Comparison of ENCODE assay signal across 10 cellular contexts in the genomic region with DNA sequence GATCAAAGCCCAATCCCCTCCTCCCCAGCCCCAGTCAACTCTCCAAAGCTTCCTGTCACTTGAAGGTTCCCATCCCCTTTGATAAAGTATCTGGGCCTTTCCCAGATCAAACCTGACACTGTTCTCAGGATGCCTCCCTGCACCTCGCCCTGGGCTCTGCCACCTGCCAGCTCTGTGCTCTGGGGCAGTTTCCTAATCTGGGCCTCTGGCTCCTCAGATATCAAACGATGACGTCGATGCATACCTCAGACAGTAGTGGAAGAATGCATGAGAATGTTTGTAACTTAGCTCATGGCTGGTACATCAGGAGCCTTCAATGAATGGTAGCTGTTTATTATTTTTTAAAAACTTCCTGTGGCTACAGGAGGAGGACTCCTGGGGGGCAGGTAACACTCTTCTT.
A peak's percentile ranks its signal among the peaks of the same experiment; 100 is the strongest.
DNase-seq lines count a peak whose midpoint lies in the region; ATAC-seq and TF ChIP-seq lines count a peak whose summit lies in the region.
"Had no signal": no experiment of that assay in that cellular context is flagged by ENCODE, and none has a peak within 500 bp of the region (broad histone marks: within the 10 kb centered on the region; RNA-seq: fewer than 3 reads in every experiment).

No MANE protein-coding gene starts in this region.

- CTCF ChIA-PET in CD8-positive, alpha-beta memory T cell (lab: Charles Lee): interaction anchor here (0.9 to 3.4 kb wide), 7 partner anchors 10 to 330 kb away, joined by 3 to 12 read pairs (median 3); a partner anchor contains a TSS

- no peak for TF ChIP-seq CTCF in thyroid gland (IDR thresholded peaks at IDR 0.05)

- POLR2A ChIA-PET in CD8-positive, alpha-beta memory T cell (lab: Charles Lee): interaction anchor here (0.7 kb wide), 1 partner anchor 331 kb away, joined by 9 read pairs; no protein-coding TSS in a partner anchor

- peak overlapping the region; percentile 64 to 94 (median 82) for H3K27ac Mint-ChIP-seq in CD8-positive, alpha-beta memory T cell
- H3K27ac Mint-ChIP-seq in T-helper 17 cell: peak overlapping the region; percentile 98
- H3K27ac Mint-ChIP-seq: dendritic cell treated with granulocyte-macrophage colony-stimulating factor and Interleukin-4, amounts not matched to agents 40 ng/mL and 50 ng/mL, for 4 days; memory B cell had no signal

- TF ChIP-seq POLR2A in thyroid gland (IDR thresholded peaks at IDR 0.05): no peak

- H3K4me1 ChIP-seq in CD8-positive, alpha-beta memory T cell (ENCODE audit: insufficient read depth, low read length): peaks cover 71% of the 10 kb centered on the region
- H3K4me1 ChIP-seq in thyroid gland: peaks cover 4 to 25% of the 10 kb centered on the region in 2 donors

- peak; percentile 54 for ATAC-seq in T-helper 17 cell
- no peak for ATAC-seq in GM21381 (IDR thresholded peaks at IDR 0.05; ENCODE audit: unreplicated experiment)

- no peaks in the 10 kb centered on the region for H3K9me3 ChIP-seq in CD8-positive, alpha-beta memory T cell (ENCODE audit: low read length)
- H3K9me3 ChIP-seq in T-helper 17 cell (ENCODE audit: control insufficient read depth, low read length, poor library complexity, severe bottlenecking): no peaks in the 10 kb centered on the region
- no peaks in the 10 kb centered on the region for H3K9me3 ChIP-seq in thyroid gland

- H3K4me3 Mint-ChIP-seq in CD8-positive, alpha-beta memory T cell: peak overlapping the region in 2 of 7 donors; percentile 17 to 73
- H3K4me3 Mint-ChIP-seq in T-helper 17 cell: no peak overlapping the region
- H3K4me3 Mint-ChIP-seq: dendritic cell treated with granulocyte-macrophage colony-stimulating factor and Interleukin-4, amounts not matched to agents 40 ng/mL and 50 ng/mL, for 4 days; memory B cell had no signal

- no peaks in the 10 kb centered on the region for H3K9me3 Mint-ChIP-seq in CD8-positive, alpha-beta memory T cell
- H3K9me3 Mint-ChIP-seq: dendritic cell treated with granulocyte-macrophage colony-stimulating factor and Interleukin-4, amounts not matched to agents 40 ng/mL and 50 ng/mL, for 4 days; memory B cell had no signal

- no peaks in the 10 kb centered on the region for H3K27me3 ChIP-seq in CD8-positive, alpha-beta memory T cell (ENCODE audit: insufficient read depth, low read length, poor library complexity, severe bottlenecking)
- no peaks in the 10 kb centered on the region for H3K27me3 ChIP-seq in thyroid gland

- 86 to 87% methylated on average over 4 of the region's 4 CpGs for WGBS in thyroid gland, 2 donors

- H3K27me3 Mint-ChIP-seq in CD8-positive, alpha-beta memory T cell: peaks cover 0 to 4% of the 10 kb centered on the region in 2 donors
- H3K27me3 Mint-ChIP-seq in T-helper 17 cell: no peaks in the 10 kb centered on the region
- H3K27me3 Mint-ChIP-seq: dendritic cell treated with granulocyte-macrophage colony-stimulating factor and Interleukin-4, amounts not matched to agents 40 ng/mL and 50 ng/mL, for 4 days; memory B cell had no signal

- H3K4me1 Mint-ChIP-seq in CD8-positive, alpha-beta memory T cell: peaks cover 69 to 92% (median 73%) of the 10 kb centered on the region in 3 donors
- H3K4me1 Mint-ChIP-seq in T-helper 17 cell: peaks cover 38% of the 10 kb centered on the region

- no peak for DNase-seq in CD8-positive, alpha-beta memory T cell
- DNase-seq in T-helper 17 cell (no peak), fibroblast of gingiva (ENCODE audit: low read depth) (peak; percentile 82), non-pigmented ciliary epithelial cell (ENCODE audit: low read depth) (peak; percentile 58), thyroid gland (no peak), islet precursor cell (no peak)
- no peak for DNase-seq in activated CD4-positive, CD25-positive, alpha-beta regulatory T cell (lab: John Stamatoyannopoulos, UW)

- H3K4me3 ChIP-seq in CD8-positive, alpha-beta memory T cell (ENCODE audit: low read length): no peak overlapping the region
- H3K4me3 ChIP-seq in thyroid gland (replicated peaks in 1 of 3): no peak overlapping the region

- H3K36me3 ChIP-seq in CD8-positive, alpha-beta memory T cell (ENCODE audit: insufficient read depth, low read length): peaks cover 43% of the 10 kb centered on the region
- H3K36me3 ChIP-seq in thyroid gland: peaks cover 0 to 8% of the 10 kb centered on the region in 2 donors

- no peak overlapping the region for H3K27ac ChIP-seq in CD8-positive, alpha-beta memory T cell (ENCODE audit: low read depth, low read length)
- no peak overlapping the region for H3K27ac ChIP-seq in thyroid gland

- intact Hi-C loops in thyroid gland (cut with DNase I): loop anchor here (5.0 to 10.0 kb wide), 2 partner anchors 162 to 330 kb away; a partner anchor contains a TSS

- H3K36me3 Mint-ChIP-seq in CD8-positive, alpha-beta memory T cell: peaks cover 7 to 96% (median 20%) of the 10 kb centered on the region in 3 donors
- no peaks in the 10 kb centered on the region for H3K36me3 Mint-ChIP-seq in T-helper 17 cell (ENCODE audit: low read depth)

Comparison
In these comparisons a context has a peak if more than half of its experiments do, and no peak if none do; other contexts are left out.
1. DNase-seq: peak in fibroblast of gingiva (single experiment) and non-pigmented ciliary epithelial cell (single experiment); none in CD8-positive, alpha-beta memory T cell (0 of 5), T-helper 17 cell (0 of 3), thyroid gland (0 of 2), activated CD4-positive, CD25-positive, alpha-beta regulatory T cell (0 of 4) and islet precursor cell (single experiment).